ENCODE assay signal across 8 cellular contexts in genomic region chr15:80152180-80152895, GRCh38. TPM values are rescaled to one million over a fixed set of nuclear protein-coding genes. Genes with fewer than 3 reads are reported as not detected.
DNase-seq lines count a peak whose midpoint lies in the region; ATAC-seq and TF ChIP-seq lines count a peak whose summit lies in the region.

No MANE protein-coding gene starts in this region.

- peak overlapping the region; percentile 65 for H3K4me2 ChIP-seq in parathyroid adenoma (ENCODE audit: low read length)

- no peak overlapping the region for H3K27ac Mint-ChIP-seq in activated naive CD8-positive, alpha-beta T cell treated with anti-CD3 and anti-CD28 coated beads, Interleukin-2, amount 50 U/mL, for 24 hours

- CTCF ChIA-PET in HEK293 (lab: Yijun Ruan, JAX), result interaction anchor here (0.7 kb wide), 2 partner anchors 14 to 21 kb away, joined by 3 to 4 read pairs; no protein-coding TSS in a partner anchor

- H3K79me2 ChIP-seq in parathyroid adenoma, result no peaks in the 10 kb centered on the region

- no peaks in the 10 kb centered on the region for H3K9me3 Mint-ChIP-seq in activated naive CD8-positive, alpha-beta T cell treated with anti-CD3 and anti-CD28 coated beads, Interleukin-2, amount 50 U/mL, for 24 hours

- TF ChIP-seq CTCF in HEK293 (tag by site-specific recombination; IDR thresholded peaks at IDR 0.05), result no peak
- no peak for TF ChIP-seq CTCF in parathyroid adenoma (IDR thresholded peaks at IDR 0.05)
- TF ChIP-seq CTCF in tibial artery (IDR thresholded peaks at IDR 0.05), result no peak

- H2AFZ ChIP-seq in parathyroid adenoma, result peak overlapping the region; percentile 73

- ATAC-seq in activated naive CD8-positive, alpha-beta T cell treated with anti-CD3 and anti-CD28 coated beads, Interleukin-2, amount 50 U/mL, for 24 hours, result peak; percentile 75

- DNase-seq in ELF-1 (ENCODE audit: low read depth, low spot score) (peak; percentile 74), NCI-H1048 (lab: John Stamatoyannopoulos, UW) (peak; percentile 86), SW480 (ENCODE audit: low spot score) (peak; percentile 89), cardiac septum (ENCODE audit: low spot score) (peak; percentile 96), tibial artery (peak; percentile 98 to 99)
- DNase-seq in activated naive CD8-positive, alpha-beta T cell treated with anti-CD3 and anti-CD28 coated beads, Interleukin-2, amount 50 U/mL, for 24 hours, result peak; percentile 90

- H3K9ac ChIP-seq in parathyroid adenoma, result no peak overlapping the region

- H3K36me3 ChIP-seq in HEK293 (ENCODE audit: control insufficient read depth in 2 of 2, insufficient read depth in 1 of 2, low read length in 2 of 2) (no peaks in the 10 kb centered on the region), parathyroid adenoma (ENCODE audit: control insufficient read depth, insufficient read depth, low read length) (no peaks in the 10 kb centered on the region), tibial artery (no peaks in the 10 kb centered on the region)

- no peaks in the 10 kb centered on the region for H3K27me3 Mint-ChIP-seq in activated naive CD8-positive, alpha-beta T cell treated with anti-CD3 and anti-CD28 coated beads, Interleukin-2, amount 50 U/mL, for 24 hours

- peak overlapping the region; percentile 71 for H3K4me3 ChIP-seq in HEK293 (ENCODE audit: low read depth, low read length)
- peak overlapping the region; percentile 71 for H3K4me3 ChIP-seq in parathyroid adenoma (ENCODE audit: low read depth, low read length)
- peak overlapping the region; percentile 75 to 85 for H3K4me3 ChIP-seq in tibial artery

- intact Hi-C loops in cardiac septum (cut with DNase I), result loop anchor here (5.0 to 10.0 kb wide), 3 partner anchors 90 to 258 kb away; partner anchors contain the start of gene MTHFS
- intact Hi-C loops in tibial artery (cut with DNase I; ENCODE audit: low total_unique reads), result loop anchor here (5.0 to 10.0 kb wide), 2 partner anchors 95 to 1892 kb away; partner anchors contain the start of genes MEX3B and ZFAND6

- POLR2A ChIA-PET in HEK293 (lab: Yijun Ruan, JAX), result interaction anchor here (0.7 to 2.1 kb wide), 5 partner anchors 92 to 744 kb away, joined by 3 to 7 read pairs (median 5); partner anchors contain the start of gene ZFAND6

- H3K4me3 Mint-ChIP-seq in activated naive CD8-positive, alpha-beta T cell treated with anti-CD3 and anti-CD28 coated beads, Interleukin-2, amount 50 U/mL, for 24 hours, result peak overlapping the region; percentile 91

- H3K4me1 Mint-ChIP-seq in activated naive CD8-positive, alpha-beta T cell treated with anti-CD3 and anti-CD28 coated beads, Interleukin-2, amount 50 U/mL, for 24 hours, result peaks cover 29% of the 10 kb centered on the region

- H3K27me3 ChIP-seq in parathyroid adenoma (ENCODE audit: control insufficient read depth, insufficient read depth, low read length) (no peaks in the 10 kb centered on the region), tibial artery (no peaks in the 10 kb centered on the region)

- 0 out of 2 replicates have a peak, but pooled peaks cover 3% of the 10 kb centered on the region for H3K4me1 ChIP-seq in HEK293 (ENCODE audit: control insufficient read depth, insufficient read depth, low read length)
- H3K4me1 ChIP-seq in parathyroid adenoma, result no peaks in the 10 kb centered on the region
- peaks cover 0 to 27% (median 17%) of the 10 kb centered on the region in 4 donors for H3K4me1 ChIP-seq in tibial artery

- no peaks in the 10 kb centered on the region for H3K9me3 ChIP-seq in HEK293 (ENCODE audit: control insufficient read depth, insufficient read depth, low read depth, low read length)
- no peaks in the 10 kb centered on the region for H3K9me3 ChIP-seq in parathyroid adenoma (ENCODE audit: control insufficient read depth, low read length)
- no peaks in the 10 kb centered on the region for H3K9me3 ChIP-seq in tibial artery

- H3K27ac ChIP-seq in HEK293 (ENCODE audit: extremely low read depth, low read depth, low read length) (no peak overlapping the region), parathyroid adenoma (peak overlapping the region; percentile 41), tibial artery (peak overlapping the region; percentile 94)

- H3K36me3 Mint-ChIP-seq in activated naive CD8-positive, alpha-beta T cell treated with anti-CD3 and anti-CD28 coated beads, Interleukin-2, amount 50 U/mL, for 24 hours (ENCODE audit: low read depth), result no peaks in the 10 kb centered on the region

TF ChIP-seq in HEK293, 187 proteins besides CTCF, POLR2A, EP300 and RAD21 (continues in another document):
- TF ChIP-seq TCF7L2 (IDR thresholded peaks at IDR 0.05; ENCODE audit: borderline replicate concordance, low read depth, low read length), result no peak
- TF ChIP-seq ZNF792 (tag by site-specific recombination; IDR thresholded peaks at IDR 0.05), result no peak
- TF ChIP-seq, protein P1, sequence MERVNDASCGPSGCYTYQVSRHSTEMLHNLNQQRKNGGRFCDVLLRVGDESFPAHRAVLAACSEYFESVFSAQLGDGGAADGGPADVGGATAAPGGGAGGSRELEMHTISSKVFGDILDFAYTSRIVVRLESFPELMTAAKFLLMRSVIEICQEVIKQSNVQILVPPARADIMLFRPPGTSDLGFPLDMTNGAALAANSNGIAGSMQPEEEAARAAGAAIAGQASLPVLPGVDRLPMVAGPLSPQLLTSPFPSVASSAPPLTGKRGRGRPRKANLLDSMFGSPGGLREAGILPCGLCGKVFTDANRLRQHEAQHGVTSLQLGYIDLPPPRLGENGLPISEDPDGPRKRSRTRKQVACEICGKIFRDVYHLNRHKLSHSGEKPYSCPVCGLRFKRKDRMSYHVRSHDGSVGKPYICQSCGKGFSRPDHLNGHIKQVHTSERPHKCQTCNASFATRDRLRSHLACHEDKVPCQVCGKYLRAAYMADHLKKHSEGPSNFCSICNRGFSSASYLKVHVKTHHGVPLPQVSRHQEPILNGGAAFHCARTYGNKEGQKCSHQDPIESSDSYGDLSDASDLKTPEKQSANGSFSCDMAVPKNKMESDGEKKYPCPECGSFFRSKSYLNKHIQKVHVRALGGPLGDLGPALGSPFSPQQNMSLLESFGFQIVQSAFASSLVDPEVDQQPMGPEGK (tag by site-specific recombination; IDR thresholded peaks at IDR 0.05), result peak; percentile 50
- no peak for TF ChIP-seq ZNF174 (tag by site-specific recombination; IDR thresholded peaks at IDR 0.05)
- no peak for TF ChIP-seq ZNF146 (tag by site-specific recombination; IDR thresholded peaks at IDR 0.05)
- TF ChIP-seq ZNF791 (tag by site-specific recombination; IDR thresholded peaks at IDR 0.05), result no peak
- TF ChIP-seq HOXD13 (CRISPR knock-in tag; IDR thresholded peaks at IDR 0.05; ENCODE audit: borderline replicate concordance), result no peak
- TF ChIP-seq ZBTB20 (tag by site-specific recombination; IDR thresholded peaks at IDR 0.05), result no peak
- TF ChIP-seq ZNF211 (tag by site-specific recombination; IDR thresholded peaks at IDR 0.05; ENCODE audit: low read depth), result no peak
- TF ChIP-seq SP7 (tag by site-specific recombination; IDR thresholded peaks at IDR 0.05), result no peak
- TF ChIP-seq ZNF416 (tag by site-specific recombination; IDR thresholded peaks at IDR 0.05), result no peak
- no peak for TF ChIP-seq ZNF239 (tag by site-specific recombination; IDR thresholded peaks at IDR 0.05)
- TF ChIP-seq GLI4 (tag by site-specific recombination; IDR thresholded peaks at IDR 0.05), result no peak
- TF ChIP-seq GLI2 (tag by site-specific recombination; IDR thresholded peaks at IDR 0.05; ENCODE audit: borderline replicate concordance, low read depth), result no peak
- no peak for TF ChIP-seq ZNF302 (tag by site-specific recombination; IDR thresholded peaks at IDR 0.05; ENCODE audit: low read depth)
- TF ChIP-seq SP2 (tag by site-specific recombination; IDR thresholded peaks at IDR 0.05), result 0 out of 2 replicates have a peak, but pooled peaks have one; percentile 7
- peak; percentile 39; the same call in 1 of the 2 replicates for TF ChIP-seq GLIS1 (tag by site-specific recombination; IDR thresholded peaks at IDR 0.05)
- TF ChIP-seq EGR2 (tag by site-specific recombination; IDR thresholded peaks at IDR 0.05; ENCODE audit: low read depth), result no peak
- TF ChIP-seq GLIS2 (tag by site-specific recombination; IDR thresholded peaks at IDR 0.05), result peak; percentile 32; the same call in 1 of the 2 replicates
- no peak for TF ChIP-seq ZSCAN5A (tag by site-specific recombination; IDR thresholded peaks at IDR 0.05)
- TF ChIP-seq ZNF768 (tag by site-specific recombination; IDR thresholded peaks at IDR 0.05), result no peak
- TF ChIP-seq, protein P2, sequence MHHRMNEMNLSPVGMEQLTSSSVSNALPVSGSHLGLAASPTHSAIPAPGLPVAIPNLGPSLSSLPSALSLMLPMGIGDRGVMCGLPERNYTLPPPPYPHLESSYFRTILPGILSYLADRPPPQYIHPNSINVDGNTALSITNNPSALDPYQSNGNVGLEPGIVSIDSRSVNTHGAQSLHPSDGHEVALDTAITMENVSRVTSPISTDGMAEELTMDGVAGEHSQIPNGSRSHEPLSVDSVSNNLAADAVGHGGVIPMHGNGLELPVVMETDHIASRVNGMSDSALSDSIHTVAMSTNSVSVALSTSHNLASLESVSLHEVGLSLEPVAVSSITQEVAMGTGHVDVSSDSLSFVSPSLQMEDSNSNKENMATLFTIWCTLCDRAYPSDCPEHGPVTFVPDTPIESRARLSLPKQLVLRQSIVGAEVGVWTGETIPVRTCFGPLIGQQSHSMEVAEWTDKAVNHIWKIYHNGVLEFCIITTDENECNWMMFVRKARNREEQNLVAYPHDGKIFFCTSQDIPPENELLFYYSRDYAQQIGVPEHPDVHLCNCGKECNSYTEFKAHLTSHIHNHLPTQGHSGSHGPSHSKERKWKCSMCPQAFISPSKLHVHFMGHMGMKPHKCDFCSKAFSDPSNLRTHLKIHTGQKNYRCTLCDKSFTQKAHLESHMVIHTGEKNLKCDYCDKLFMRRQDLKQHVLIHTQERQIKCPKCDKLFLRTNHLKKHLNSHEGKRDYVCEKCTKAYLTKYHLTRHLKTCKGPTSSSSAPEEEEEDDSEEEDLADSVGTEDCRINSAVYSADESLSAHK (tag by site-specific recombination; IDR thresholded peaks at IDR 0.05), result no peak
- TF ChIP-seq SALL2 (tag by site-specific recombination; IDR thresholded peaks at IDR 0.05; ENCODE audit: borderline replicate concordance), result no peak
- no peak for TF ChIP-seq ZNF221 (tag by site-specific recombination; IDR thresholded peaks at IDR 0.05; ENCODE audit: borderline replicate concordance)

RNA-seq across cellular contexts. Expression of gene FAH, which starts 0.5 kb away (rescaled TPM):
- 25.2 TPM for total RNA-seq in cardiac septum
